Comparison of ENCODE assay signal across 12 cellular contexts in genomic region chr6:20978176-20978614, GRCh38.
DNase-seq lines count a peak whose midpoint lies in the region; ATAC-seq and TF ChIP-seq lines count a peak whose summit lies in the region.
"Had no signal": no experiment of that assay in that cellular context is flagged by ENCODE, and none has a peak within 500 bp of the region (broad histone marks: within the 10 kb centered on the region; RNA-seq: fewer than 3 reads in every experiment).

No MANE protein-coding gene starts in this region.

- CTCF ChIA-PET in CD4-positive, alpha-beta memory T cell (lab: Charles Lee; ENCODE audit: partially characterized antibody): no interaction called here

- H3K4me3 Mint-ChIP-seq in CD4-positive, alpha-beta memory T cell: no peak overlapping the region
- H3K4me3 Mint-ChIP-seq: brain had no signal

- peaks cover 0 to 5% (median 2%) of the 10 kb centered on the region in 8 donors for H3K9me3 Mint-ChIP-seq in CD4-positive, alpha-beta memory T cell

- H3K36me3 ChIP-seq in CD4-positive, alpha-beta memory T cell (ENCODE audit: insufficient read depth, low read length): no peaks in the 10 kb centered on the region
- no peaks in the 10 kb centered on the region for H3K36me3 ChIP-seq in body of pancreas (replicated peaks in 1 of 2; ENCODE audit: insufficient read depth in 1 of 2, low read depth in 2 of 2)

- no peaks in the 10 kb centered on the region for H3K9me3 ChIP-seq in CD4-positive, alpha-beta memory T cell (ENCODE audit: control insufficient read depth in 1 of 2, low read length in 2 of 2)
- H3K9me3 ChIP-seq in body of pancreas: no peaks in the 10 kb centered on the region

- H3K27me3 ChIP-seq in CD4-positive, alpha-beta memory T cell (ENCODE audit: insufficient read depth, low read length): no peaks in the 10 kb centered on the region
- H3K27me3 ChIP-seq in body of pancreas: no peaks in the 10 kb centered on the region

- intact Hi-C loops in CD4-positive, alpha-beta memory T cell (cut with micrococcal nuclease): no loop called here
- intact Hi-C loops in body of pancreas (cut with DNase I): no loop called here

- no peaks in the 10 kb centered on the region for H3K4me1 ChIP-seq in CD4-positive, alpha-beta memory T cell (ENCODE audit: insufficient read depth, low read length)
- H3K4me1 ChIP-seq in body of pancreas: no peaks in the 10 kb centered on the region

- no peak overlapping the region for H3K27ac ChIP-seq in CD4-positive, alpha-beta memory T cell (ENCODE audit: low read depth, low read length)
- no peak overlapping the region for H3K27ac ChIP-seq in body of pancreas

- no peak overlapping the region for H3K27ac Mint-ChIP-seq in CD4-positive, alpha-beta memory T cell

- no peak for TF ChIP-seq CTCF in body of pancreas (IDR thresholded peaks at IDR 0.05)

- 74 to 85% methylated on average over 5 of the region's 5 CpGs for WGBS in body of pancreas, 2 donors

- peaks cover 17 to 34% of the 10 kb centered on the region in 2 donors for H3K36me3 Mint-ChIP-seq in CD4-positive, alpha-beta memory T cell

- H3K4me3 ChIP-seq in CD4-positive, alpha-beta memory T cell (ENCODE audit: low read length in 2 of 2): no peak overlapping the region
- no peak overlapping the region for H3K4me3 ChIP-seq in body of pancreas
- H3K4me3 ChIP-seq: lung had no signal

- no peaks in the 10 kb centered on the region for H3K4me1 Mint-ChIP-seq in CD4-positive, alpha-beta memory T cell
- H3K4me1 Mint-ChIP-seq: brain had no signal

- no peak for TF ChIP-seq POLR2A in body of pancreas (IDR thresholded peaks at IDR 0.05)

- no peaks in the 10 kb centered on the region for H3K27me3 Mint-ChIP-seq in CD4-positive, alpha-beta memory T cell

- POLR2A ChIA-PET in CD4-positive, alpha-beta memory T cell (lab: Charles Lee; ENCODE audit: partially characterized antibody): no interaction called here

- DNase-seq in AG20443 (ENCODE audit: low spot score) (peak; percentile 26), brain pericyte (ENCODE audit: low read depth, low spot score) (peak; percentile 42), RPMI8226 (no peak), body of pancreas (no peak), KG1 (lab: John Stamatoyannopoulos, UW) (no peak)
- DNase-seq in CD4-positive, alpha-beta memory T cell: no peak
- DNase-seq: DMS 273 treated with DMSO at 0.1 percent for 48 hours, T1000 had no signal

- ATAC-seq in GM19035 (IDR thresholded peaks at IDR 0.05; ENCODE audit: unreplicated experiment) (peak; percentile 82), HG03025 (IDR thresholded peaks at IDR 0.05; ENCODE audit: low FRiP score, unreplicated experiment) (peak; percentile 57), body of pancreas (no peak)

Comparison
In these comparisons a context has a peak if more than half of its experiments do, and no peak if none do; other contexts are left out.
1. DNase-seq: peak in AG20443 (single experiment) and brain pericyte (single experiment); none in CD4-positive, alpha-beta memory T cell (0 of 5), RPMI8226 (single experiment), body of pancreas (0 of 4) and KG1 (single experiment).